In the genomic region with DNA sequence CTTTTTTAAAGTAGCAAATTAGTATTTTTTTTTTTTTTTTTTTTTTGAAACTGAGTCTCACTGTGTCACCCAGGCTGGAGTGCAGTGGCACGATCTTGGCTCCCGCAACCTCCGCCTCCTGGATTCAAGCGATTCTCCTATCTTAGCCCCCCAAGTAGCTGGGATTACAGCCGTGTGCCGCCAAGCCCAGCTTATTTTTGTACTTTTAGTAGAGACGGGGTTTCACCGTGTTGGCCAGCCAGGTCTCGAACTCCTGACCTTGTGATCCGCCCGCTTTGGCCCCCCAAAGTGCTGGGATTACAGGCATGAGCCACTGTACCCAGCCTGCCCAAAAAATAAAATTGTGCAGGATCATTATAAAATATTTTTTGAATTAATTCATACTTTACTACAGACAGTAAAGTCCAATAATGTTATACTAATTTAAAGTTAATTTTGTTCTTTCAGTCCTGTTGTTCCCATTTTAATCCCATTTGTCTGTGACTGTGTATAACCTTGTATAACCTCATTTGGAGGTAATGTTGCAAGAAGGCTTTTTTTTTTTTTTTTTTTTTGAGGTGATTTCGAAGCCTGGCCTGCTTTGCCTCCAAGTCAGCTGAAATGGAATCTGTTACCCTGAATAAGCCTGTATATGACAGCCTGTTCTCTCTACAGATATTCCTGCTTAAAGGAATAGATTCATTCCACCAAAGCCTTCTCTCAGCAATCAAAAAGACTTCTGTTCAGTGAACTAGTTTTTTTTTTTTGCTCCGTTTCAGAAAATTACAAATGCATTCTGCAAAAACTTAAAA, we compare ENCODE assay signal across 8 cellular contexts.
"Had no signal": no experiment of that assay in that cellular context is flagged by ENCODE, and none has a peak within 500 bp of the region (broad histone marks: within the 10 kb centered on the region; RNA-seq: fewer than 3 reads in every experiment).

No MANE protein-coding gene starts in this region.

- H3K9ac ChIP-seq: GM23248 had no signal

- ATAC-seq: HCT116, HepG2 had no signal

- H3K36me3 ChIP-seq: HAP-1 had no signal

- H3K9me3 ChIP-seq: HAP-1 had no signal

- DNase-seq: GM23248, GOT3, H7, HFFc6 had no signal

- H3K4me3 ChIP-seq: GM23248, HAP-1 had no signal

- H3K27ac ChIP-seq: GM23248, HL-60 had no signal

- H2AFZ ChIP-seq: GM23248 had no signal
